9 cellular contexts compared by ENCODE assay signal in the genomic region with DNA sequence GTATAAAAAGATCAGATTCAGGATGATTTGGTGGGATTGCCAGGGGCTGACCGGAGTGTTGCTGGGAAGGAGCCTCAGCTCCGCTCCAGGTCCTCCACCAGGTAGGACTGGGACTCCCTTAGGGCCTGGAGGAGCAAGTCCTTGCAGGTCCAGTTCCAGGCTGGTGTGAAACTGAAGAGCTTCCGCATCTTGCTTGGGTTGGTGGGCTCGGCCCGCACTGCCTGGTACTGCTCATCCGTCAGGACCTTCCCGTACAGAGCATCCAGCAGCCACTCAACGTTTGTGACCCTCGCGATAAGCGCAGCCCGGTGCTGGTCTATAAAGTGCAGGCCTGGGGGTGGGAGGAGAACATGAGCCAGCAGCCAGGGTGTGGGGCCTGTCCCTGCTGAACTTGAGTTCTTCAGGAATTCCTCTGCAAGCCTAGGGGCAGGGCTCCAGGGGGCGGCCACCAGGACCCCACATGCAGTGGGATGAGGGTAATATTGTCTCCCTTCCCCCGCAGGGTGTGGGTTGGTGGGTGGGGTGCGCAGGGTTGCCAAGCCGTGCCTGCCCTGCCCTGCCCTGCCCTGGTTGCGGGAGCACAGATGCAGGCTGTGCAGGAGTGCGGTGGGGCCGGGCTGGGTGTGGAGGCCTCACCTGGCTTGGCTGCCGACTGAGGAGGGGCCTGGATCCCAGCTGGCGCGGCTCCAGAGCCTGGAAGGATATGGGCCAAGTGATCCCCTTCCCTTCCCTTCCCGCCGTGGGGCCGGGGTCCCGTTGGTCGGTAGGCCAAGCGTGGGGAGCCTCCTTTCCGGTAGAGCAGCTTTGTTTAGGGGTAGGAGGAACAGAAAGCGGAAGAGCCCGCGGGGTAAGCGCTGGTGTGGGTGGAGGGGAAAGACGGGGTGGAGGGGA. TPM values are rescaled to one million over a fixed set of nuclear protein-coding genes. Genes with fewer than 3 reads are reported as not detected.
A peak's percentile ranks its signal among the peaks of the same experiment; 100 is the strongest.
DNase-seq lines count a peak whose midpoint lies in the region; ATAC-seq and TF ChIP-seq lines count a peak whose summit lies in the region.
"Had no signal": no experiment of that assay in that cellular context is flagged by ENCODE, and none has a peak within 500 bp of the region (broad histone marks: within the 10 kb centered on the region; RNA-seq: fewer than 3 reads in every experiment).

No MANE protein-coding gene starts in this region.

- WGBS in esophagus muscularis mucosa: 15% methylated on average over 19 of the region's 34 CpGs

- TF ChIP-seq CTCF in activated B cell treated with CpG ODN at 0.5 μM for 24 hours (IDR thresholded peaks at IDR 0.05): no peak
- no peak for TF ChIP-seq CTCF in esophagus muscularis mucosa (IDR thresholded peaks at IDR 0.05)

- H3K27me3 ChIP-seq in esophagus muscularis mucosa: peaks cover 0 to 26% (median 3%) of the 10 kb centered on the region in 4 donors
- no peaks in the 10 kb centered on the region for H3K27me3 ChIP-seq in naive thymus-derived CD4-positive, alpha-beta T cell (ENCODE audit: control insufficient read depth in 2 of 2, insufficient read depth in 2 of 2, low read length in 2 of 2)

- TF ChIP-seq EP300 in esophagus muscularis mucosa (IDR thresholded peaks at IDR 0.05): no peak

- peak; percentile 61 for ATAC-seq in GM19043 (IDR thresholded peaks at IDR 0.05; ENCODE audit: low read depth, unreplicated experiment)
- ATAC-seq in HG03571 (IDR thresholded peaks at IDR 0.05; ENCODE audit: unreplicated experiment): peak; percentile 51
- peak; percentile 81 for ATAC-seq in activated B cell treated with CpG ODN at 0.5 μM for 24 hours (ENCODE audit: low read depth)
- ATAC-seq in naive thymus-derived CD4-positive, alpha-beta T cell: peak; percentile 75
- no peak for ATAC-seq in HG02763 (IDR thresholded peaks at IDR 0.05; ENCODE audit: unreplicated experiment)

- CTCF ChIA-PET in activated B cell treated with CpG ODN at 0.5 μM for 24 hours (lab: Charles Lee): interaction anchor here (0.8 to 2.4 kb wide), 6 partner anchors 10 to 217 kb away, joined by 3 to 20 read pairs (median 4); partner anchors contain the start of gene HSD3B7
- CTCF ChIA-PET in naive thymus-derived CD4-positive, alpha-beta T cell (lab: Charles Lee): interaction anchor here (0.5 to 0.9 kb wide), 3 partner anchors 15 to 242 kb away, joined by 3 to 6 read pairs (median 3); partner anchors contain the start of gene PYDC1

- peak; percentile 51 for DNase-seq in AG20443 (ENCODE audit: low spot score)
- DNase-seq in activated B cell treated with CpG ODN at 0.5 μM for 24 hours: peak; percentile 31
- DNase-seq in esophagus muscularis mucosa (ENCODE audit: extremely low spot score): no peak
- peak; percentile 37 to 64 (median 57) for DNase-seq in naive thymus-derived CD4-positive, alpha-beta T cell
- DNase-seq in globus pallidus (ENCODE audit: low spot score): no peak

- H3K4me3 ChIP-seq in esophagus muscularis mucosa: peak overlapping the region; percentile 57 to 85 (median 67)
- H3K4me3 ChIP-seq in naive thymus-derived CD4-positive, alpha-beta T cell (ENCODE audit: low read length): peak overlapping the region; percentile 87

- peak overlapping the region; percentile 86 for H3K27ac Mint-ChIP-seq in activated B cell treated with CpG ODN at 0.5 μM for 24 hours
- H3K27ac Mint-ChIP-seq in naive thymus-derived CD4-positive, alpha-beta T cell: peak overlapping the region; percentile 68 to 88 (median 85)

- peak overlapping the region; percentile 38 to 73 (median 70) for H3K27ac ChIP-seq in esophagus muscularis mucosa (replicated peaks in 1 of 4)
- H3K27ac ChIP-seq in naive thymus-derived CD4-positive, alpha-beta T cell (ENCODE audit: low read depth, low read length): peak overlapping the region; percentile 73

- H3K9me3 Mint-ChIP-seq in activated B cell treated with CpG ODN at 0.5 μM for 24 hours: no peaks in the 10 kb centered on the region
- H3K9me3 Mint-ChIP-seq in naive thymus-derived CD4-positive, alpha-beta T cell: peaks cover 0 to 5% (median 0%) of the 10 kb centered on the region in 11 donors

- H3K4me1 ChIP-seq in esophagus muscularis mucosa: peaks cover 13 to 33% (median 30%) of the 10 kb centered on the region in 4 donors
- H3K4me1 ChIP-seq in naive thymus-derived CD4-positive, alpha-beta T cell (ENCODE audit: control insufficient read depth in 2 of 2, insufficient read depth in 2 of 2, low read length in 2 of 2): peaks cover 19 to 20% of the 10 kb centered on the region in 2 donors

- H3K36me3 Mint-ChIP-seq in activated B cell treated with CpG ODN at 0.5 μM for 24 hours (ENCODE audit: low read depth): peaks cover 34% of the 10 kb centered on the region
- H3K36me3 Mint-ChIP-seq in naive thymus-derived CD4-positive, alpha-beta T cell: peaks cover 0 to 26% (median 0%) of the 10 kb centered on the region in 5 donors

- intact Hi-C loops in activated B cell treated with CpG ODN at 0.5 μM for 24 hours (cut with micrococcal nuclease) (loop anchor here (1.0 to 5.0 kb wide), 7 partner anchors 15 to 241 kb away; partner anchors contain the start of genes FUS, ITGAM and ZNF843), esophagus muscularis mucosa (cut with DNase I) (no loop called here)
- intact Hi-C loops in naive thymus-derived CD4-positive, alpha-beta T cell (cut with micrococcal nuclease): loop anchor here (1.0 to 5.0 kb wide), 11 partner anchors 13 to 666 kb away; partner anchors contain the start of genes ZNF843 (in 2 of the 2), ARMC5 (in 1 of the 2), FUS (in 1 of the 2) and KAT8 (in 1 of the 2)

- H3K4me1 Mint-ChIP-seq in activated B cell treated with CpG ODN at 0.5 μM for 24 hours: peaks cover 56% of the 10 kb centered on the region
- H3K4me1 Mint-ChIP-seq in naive thymus-derived CD4-positive, alpha-beta T cell: peaks cover 33 to 57% (median 46%) of the 10 kb centered on the region in 7 donors

- no peaks in the 10 kb centered on the region for H3K27me3 Mint-ChIP-seq in activated B cell treated with CpG ODN at 0.5 μM for 24 hours
- peaks cover 0 to 5% (median 0%) of the 10 kb centered on the region in 5 donors for H3K27me3 Mint-ChIP-seq in naive thymus-derived CD4-positive, alpha-beta T cell

- POLR2A ChIA-PET in activated B cell treated with CpG ODN at 0.5 μM for 24 hours (lab: Charles Lee): interaction anchor here (0.5 to 7.0 kb wide), 30 partner anchors 8 to 1228 kb away, joined by 3 to 146 read pairs (median 6); partner anchors contain the start of genes ARMC5, FUS, ITGAM and KAT8
- POLR2A ChIA-PET in naive thymus-derived CD4-positive, alpha-beta T cell (lab: Charles Lee): interaction anchor here (0.5 to 10.2 kb wide), 17 partner anchors 8 to 667 kb away, joined by 3 to 131 read pairs (median 3); partner anchors contain the start of genes FUS, KAT8, PYDC1 and TRIM72

- peaks cover under 1 to 30% (median 21%) of the 10 kb centered on the region in 4 donors for H3K36me3 ChIP-seq in esophagus muscularis mucosa
- H3K36me3 ChIP-seq in naive thymus-derived CD4-positive, alpha-beta T cell (ENCODE audit: control insufficient read depth in 2 of 3, insufficient read depth in 3 of 3, low read length in 3 of 3): peaks cover 0 to 18% (median 0%) of the 10 kb centered on the region in 3 experiments

- no peak for TF ChIP-seq POLR2A in esophagus muscularis mucosa (IDR thresholded peaks at IDR 0.05; ENCODE audit: low read depth)

- peak overlapping the region; percentile 91 for H3K4me3 Mint-ChIP-seq in activated B cell treated with CpG ODN at 0.5 μM for 24 hours
- H3K4me3 Mint-ChIP-seq in naive thymus-derived CD4-positive, alpha-beta T cell: peak overlapping the region; percentile 71 to 93 (median 90)

- H3K9me3 ChIP-seq in esophagus muscularis mucosa: no peaks in the 10 kb centered on the region
- no peaks in the 10 kb centered on the region for H3K9me3 ChIP-seq in naive thymus-derived CD4-positive, alpha-beta T cell (ENCODE audit: control insufficient read depth in 2 of 3, low read length in 3 of 3)

RNA-seq across cellular contexts. Expression of gene PYCARD, which starts 0.8 kb away (rescaled TPM):
- total RNA-seq in activated B cell treated with CpG ODN at 0.5 μM for 24 hours (21.7 and 27.8 TPM in 2 replicates), esophagus muscularis mucosa (10 to 100 TPM; 14.5 to 28.9 (median 22.9) TPM)
- 10 to 100 TPM; 13.0 to 80.1 (median 21.2) TPM for total RNA-seq in naive thymus-derived CD4-positive, alpha-beta T cell
- 10 to 100 TPM; 41.0 to 44.9 TPM for polyA plus RNA-seq in naive thymus-derived CD4-positive, alpha-beta T cell

RNA-seq across cellular contexts. Expression of gene TRIM72, which starts 12.2 kb away (rescaled TPM):
- 0.16 TPM in 1 of 2 replicates, not detected in the other for total RNA-seq in activated B cell treated with CpG ODN at 0.5 μM for 24 hours
- total RNA-seq in esophagus muscularis mucosa: under 1 TPM in 2 of 4 donors, not detected in 2; under 0.01 to 0.84 TPM
- under 1 TPM in 1 of 5 experiments, not detected in 4; 0.24 TPM for total RNA-seq in naive thymus-derived CD4-positive, alpha-beta T cell
- polyA plus RNA-seq in naive thymus-derived CD4-positive, alpha-beta T cell: not detected
- total RNA-seq: lung microvascular endothelial cell had no signal

RNA-seq across cellular contexts. Expression of gene PYDC1, which starts 15.2 kb away (rescaled TPM):
- total RNA-seq in activated B cell treated with CpG ODN at 0.5 μM for 24 hours (0.27 TPM in 1 of 2 replicates, not detected in the other), esophagus muscularis mucosa (not detected)
- not detected for total RNA-seq in naive thymus-derived CD4-positive, alpha-beta T cell
- not detected for polyA plus RNA-seq in naive thymus-derived CD4-positive, alpha-beta T cell
- total RNA-seq: lung microvascular endothelial cell had no signal

RNA-seq across cellular contexts. Expression of gene FUS, which starts 21.8 kb away (rescaled TPM):
- total RNA-seq in activated B cell treated with CpG ODN at 0.5 μM for 24 hours (681 and 752 TPM in 2 replicates), esophagus muscularis mucosa (10 to 100 TPM; 24.0 to 45.1 (median 34.2) TPM)
- total RNA-seq in naive thymus-derived CD4-positive, alpha-beta T cell: 100 to 1,000 TPM; 597 to 956 (median 714) TPM
- 100 to 1,000 TPM; 177 to 194 TPM for polyA plus RNA-seq in naive thymus-derived CD4-positive, alpha-beta T cell

RNA-seq across cellular contexts. Expression of gene PRSS36, which starts 51.9 kb away (rescaled TPM):
- total RNA-seq in activated B cell treated with CpG ODN at 0.5 μM for 24 hours (0.56 and 0.60 TPM in 2 replicates), esophagus muscularis mucosa (1 to 10 TPM; 2.7 to 8.4 (median 5.1) TPM)
- 1 to 10 TPM in 2 of 5 experiments, under 1 TPM in 3; 0.13 to 2.9 (median 0.69) TPM for total RNA-seq in naive thymus-derived CD4-positive, alpha-beta T cell
- 1 to 10 TPM; 1.2 to 1.3 TPM for polyA plus RNA-seq in naive thymus-derived CD4-positive, alpha-beta T cell

Comparison
In these comparisons a context has a peak if more than half of its experiments do, and no peak if none do; other contexts are left out.
1. DNase-seq: peak in AG20443 (single experiment), activated B cell treated with CpG ODN at 0.5 μM for 24 hours (single experiment) and naive thymus-derived CD4-positive, alpha-beta T cell (9 of 9); none in esophagus muscularis mucosa (single experiment) and globus pallidus (single experiment).